14 cellular contexts compared by ENCODE assay signal in the genomic region with DNA sequence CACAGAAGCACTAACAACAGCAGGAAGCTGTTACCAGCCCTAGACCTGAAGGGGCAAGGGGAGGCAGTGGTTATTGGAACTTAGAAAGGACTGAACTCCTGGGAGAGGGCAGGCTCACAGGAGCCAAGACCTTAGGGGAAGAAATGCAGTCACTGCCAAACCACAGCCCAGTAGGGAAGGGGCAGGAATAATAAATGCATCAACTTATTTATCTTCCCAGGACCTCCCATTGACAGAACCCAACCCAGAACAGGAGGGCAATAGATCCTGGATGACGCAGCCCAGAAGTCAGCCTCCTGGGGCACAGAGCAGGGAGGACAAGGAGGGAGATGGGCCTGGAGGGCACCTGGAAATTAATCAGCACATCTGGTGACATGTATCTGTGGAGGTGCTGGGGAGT.
A peak's percentile ranks its signal among the peaks of the same experiment; 100 is the strongest.
DNase-seq lines count a peak whose midpoint lies in the region; ATAC-seq lines count a peak whose summit lies in the region.
"Had no signal": no experiment of that assay in that cellular context is flagged by ENCODE, and none has a peak within 500 bp of the region (broad histone marks: within the 10 kb centered on the region; RNA-seq: fewer than 3 reads in every experiment).

No MANE protein-coding gene starts in this region.

- peaks cover 5% of the 10 kb centered on the region for H3K36me3 Mint-ChIP-seq in activated naive CD4-positive, alpha-beta T cell treated with anti-CD3 and anti-CD28 coated beads for 36 hours (ENCODE audit: low read depth)
- H3K36me3 Mint-ChIP-seq in activated T-helper 17 cell treated with anti-CD3 and anti-CD28 coated beads, Interleukin-2, amount 50 U/mL, for 72 hours (ENCODE audit: low read depth) = no peaks in the 10 kb centered on the region
- no peaks in the 10 kb centered on the region for H3K36me3 Mint-ChIP-seq in stimulated activated memory B cell treated with anti-CD40 and anti-IgM and Interleukin-4, amounts not matched to agents 10 μg/mL and 1 μg/mL and 100 μg/mL, for 72 hours

- intact Hi-C loops in activated naive CD4-positive, alpha-beta T cell treated with anti-CD3 and anti-CD28 coated beads for 36 hours (cut with micrococcal nuclease) = loop anchor here (1.0 kb wide), 3 partner anchors 17 to 21 kb away; no protein-coding TSS in a partner anchor

- no peak overlapping the region for H3K4me3 Mint-ChIP-seq in activated naive CD4-positive, alpha-beta T cell treated with anti-CD3 and anti-CD28 coated beads for 36 hours
- H3K4me3 Mint-ChIP-seq in activated T-helper 17 cell treated with anti-CD3 and anti-CD28 coated beads, Interleukin-2, amount 50 U/mL, for 72 hours = peak overlapping the region; percentile 55
- no peak overlapping the region for H3K4me3 Mint-ChIP-seq in stimulated activated memory B cell treated with anti-CD40 and anti-IgM and Interleukin-4, amounts not matched to agents 10 μg/mL and 1 μg/mL and 100 μg/mL, for 72 hours
- H3K4me3 Mint-ChIP-seq: stimulated activated naive CD8-positive, alpha-beta T cell treated with anti-CD3 and anti-CD28 coated beads, Interleukin-15, Interleukin-2, amounts not matched to agents 100 ng/mL and 50 ng/mL, for 24 hours had no signal

- DNase-seq in activated naive CD4-positive, alpha-beta T cell treated with anti-CD3 and anti-CD28 coated beads for 36 hours = no peak
- no peak for DNase-seq in activated naive CD4-positive, alpha-beta T cell (lab: John Stamatoyannopoulos, UW)
- no peak for DNase-seq in middle frontal gyrus (ENCODE audit: extremely low spot score, low spot score)
- no peak for DNase-seq in NCI-H524 treated with DMSO at 0.1 percent for 48 hours (lab: John Stamatoyannopoulos, UW)
- DNase-seq: activated CD4-positive, alpha-beta T cell treated with anti-CD3 and anti-CD28 coated beads for 48 hours; activated gamma-delta T cell; DMS153; gastrocnemius medialis; mammary epithelial cell had no signal

- peak overlapping the region; percentile 26 for H3K27ac Mint-ChIP-seq in activated naive CD4-positive, alpha-beta T cell treated with anti-CD3 and anti-CD28 coated beads for 36 hours
- H3K27ac Mint-ChIP-seq in activated T-helper 17 cell treated with anti-CD3 and anti-CD28 coated beads, Interleukin-2, amount 50 U/mL, for 72 hours = peak overlapping the region; percentile 66
- H3K27ac Mint-ChIP-seq in stimulated activated memory B cell treated with anti-CD40 and anti-IgM and Interleukin-4, amounts not matched to agents 10 μg/mL and 1 μg/mL and 100 μg/mL, for 72 hours = peak overlapping the region; percentile 69

- ATAC-seq in HG02642 (IDR thresholded peaks at IDR 0.05; ENCODE audit: poor library complexity, unreplicated experiment) (peak; percentile 21), GM19467 (IDR thresholded peaks at IDR 0.05; ENCODE audit: unreplicated experiment) (no peak)
- no peak for ATAC-seq in activated T-helper 17 cell treated with anti-CD3 and anti-CD28 coated beads, Interleukin-2, amount 50 U/mL, for 72 hours (replicated peaks)
- no peak for ATAC-seq in stimulated activated memory B cell treated with anti-CD40 and anti-IgM and Interleukin-4, amounts not matched to agents 10 μg/mL and 1 μg/mL and 100 μg/mL, for 72 hours
- ATAC-seq: gastrocnemius medialis had no signal

- H3K27me3 Mint-ChIP-seq in activated naive CD4-positive, alpha-beta T cell treated with anti-CD3 and anti-CD28 coated beads for 36 hours (ENCODE audit: low read depth) = no peaks in the 10 kb centered on the region
- H3K27me3 Mint-ChIP-seq in activated T-helper 17 cell treated with anti-CD3 and anti-CD28 coated beads, Interleukin-2, amount 50 U/mL, for 72 hours = no peaks in the 10 kb centered on the region
- no peaks in the 10 kb centered on the region for H3K27me3 Mint-ChIP-seq in stimulated activated memory B cell treated with anti-CD40 and anti-IgM and Interleukin-4, amounts not matched to agents 10 μg/mL and 1 μg/mL and 100 μg/mL, for 72 hours
- H3K27me3 Mint-ChIP-seq: stimulated activated naive CD8-positive, alpha-beta T cell treated with anti-CD3 and anti-CD28 coated beads, Interleukin-15, Interleukin-2, amounts not matched to agents 100 ng/mL and 50 ng/mL, for 24 hours had no signal

- H3K4me1 Mint-ChIP-seq in activated naive CD4-positive, alpha-beta T cell treated with anti-CD3 and anti-CD28 coated beads for 36 hours (ENCODE audit: low read depth) = peaks cover 83% of the 10 kb centered on the region
- peaks cover 54% of the 10 kb centered on the region for H3K4me1 Mint-ChIP-seq in activated T-helper 17 cell treated with anti-CD3 and anti-CD28 coated beads, Interleukin-2, amount 50 U/mL, for 72 hours
- peaks cover 66% of the 10 kb centered on the region for H3K4me1 Mint-ChIP-seq in stimulated activated memory B cell treated with anti-CD40 and anti-IgM and Interleukin-4, amounts not matched to agents 10 μg/mL and 1 μg/mL and 100 μg/mL, for 72 hours

- CTCF ChIA-PET in activated naive CD4-positive, alpha-beta T cell treated with anti-CD3 and anti-CD28 coated beads for 36 hours (lab: Charles Lee) = no interaction called here

- no peaks in the 10 kb centered on the region for H3K9me3 Mint-ChIP-seq in activated naive CD4-positive, alpha-beta T cell treated with anti-CD3 and anti-CD28 coated beads for 36 hours
- H3K9me3 Mint-ChIP-seq in activated T-helper 17 cell treated with anti-CD3 and anti-CD28 coated beads, Interleukin-2, amount 50 U/mL, for 72 hours = no peaks in the 10 kb centered on the region
- peaks cover 3% of the 10 kb centered on the region for H3K9me3 Mint-ChIP-seq in stimulated activated memory B cell treated with anti-CD40 and anti-IgM and Interleukin-4, amounts not matched to agents 10 μg/mL and 1 μg/mL and 100 μg/mL, for 72 hours
